19 cellular contexts compared by ENCODE assay signal in genomic region chr1:36883315-36883949, GRCh38.
DNase-seq lines count a peak whose midpoint lies in the region; ATAC-seq and TF ChIP-seq lines count a peak whose summit lies in the region.
"Had no signal": no experiment of that assay in that cellular context is flagged by ENCODE, and none has a peak within 500 bp of the region (broad histone marks: within the 10 kb centered on the region; RNA-seq: fewer than 3 reads in every experiment).

No MANE protein-coding gene starts in this region.

- no peak overlapping the region for H3T11ph ChIP-seq in H9 (ENCODE audit: low read length)

- H3K27me3 Mint-ChIP-seq in activated CD4-positive, alpha-beta T cell treated with anti-CD3 and anti-CD28 coated beads, Interleukin-2, amount 10 ng/mL, durations not matched to agents 7 days and 5 days, result no peaks in the 10 kb centered on the region
- peaks cover 3% of the 10 kb centered on the region for H3K27me3 Mint-ChIP-seq in H9 (ENCODE audit: low read depth)

- H2BK12ac ChIP-seq in H9 (ENCODE audit: insufficient read length, low read depth, low read length), result no peak overlapping the region

- H3K23me2 ChIP-seq in H9 (ENCODE audit: insufficient read length, low read depth, low read length, poor library complexity, severe bottlenecking), result no peaks in the 10 kb centered on the region

- H3K27ac ChIP-seq in H9 (ENCODE audit: insufficient read length, low read depth, low read length) (no peak overlapping the region), esophagus muscularis mucosa (replicated peaks in 1 of 4) (no peak overlapping the region), prostate gland (no peak overlapping the region), left lung (no peak overlapping the region)
- H3K27ac ChIP-seq: 22Rv1 had no signal

- H3K4me2 ChIP-seq in H9 (ENCODE audit: insufficient read depth, insufficient read length, low read length), result no peak overlapping the region

- H3K79me1 ChIP-seq in H9 (ENCODE audit: insufficient read depth, low read depth, low read length, poor library complexity, severe bottlenecking), result no peaks in the 10 kb centered on the region

- no peak overlapping the region for H4K5ac ChIP-seq in H9 (ENCODE audit: insufficient read length, low read depth, low read length)

- H3K56ac ChIP-seq in H9 (ENCODE audit: insufficient read length, low read depth, low read length), result no peak overlapping the region

- H4K91ac ChIP-seq in H9 (ENCODE audit: insufficient read length, low read depth, low read length), result no peak overlapping the region

- H3K18ac ChIP-seq in H9 (ENCODE audit: insufficient read length, low read depth, low read length), result no peak overlapping the region

- H2BK5ac ChIP-seq in H9 (ENCODE audit: insufficient read length, low read length), result no peak overlapping the region

- no peak overlapping the region for H3K4ac ChIP-seq in H9 (ENCODE audit: low read depth, low read length)

- TF ChIP-seq POLR2A in esophagus muscularis mucosa (IDR thresholded peaks at IDR 0.05; ENCODE audit: low read depth) (no peak), prostate gland (IDR thresholded peaks at IDR 0.05) (no peak)

- peak; percentile 2 for DNase-seq in activated CD4-positive, alpha-beta T cell treated with anti-CD3 and anti-CD28 coated beads, Interleukin-2, amount 10 ng/mL, durations not matched to agents 7 days and 5 days
- DNase-seq in activated CD4-positive, alpha-beta T cell treated with anti-CD3 and anti-CD28 coated beads, Interleukin-2, amount 50 U/mL, for 48 hours, result no peak
- peak; percentile 2 for DNase-seq in H9
- DNase-seq in esophagus muscularis mucosa (ENCODE audit: extremely low spot score), result peak; percentile 53
- DNase-seq in prostate gland (ENCODE audit: low spot score), result peak; percentile 0
- DNase-seq in NCI-H524 (lab: John Stamatoyannopoulos, UW), result no peak
- DNase-seq in left lung, result no peak
- no peak for DNase-seq in stimulated activated naive CD8-positive, alpha-beta T cell treated with anti-CD3 and anti-CD28 coated beads, Interleukin-15, Interleukin-2, amounts not matched to agents 100 U/mL and 50 U/mL, for 24 hours
- DNase-seq: DND-41, GDM1, HFFc6, NCI-H1048, NCI-H1436 treated with DMSO at 0.1 percent for 48 hours, NCI-H2081, NCI-H524 treated with DMSO at 0.1 percent for 48 hours, Right ventricle myocardium superior had no signal

- no peaks in the 10 kb centered on the region for H3K4me1 ChIP-seq in H9 (ENCODE audit: insufficient read depth, low read length)
- peaks cover 0 to 9% (median 0%) of the 10 kb centered on the region in 4 donors for H3K4me1 ChIP-seq in esophagus muscularis mucosa
- no peaks in the 10 kb centered on the region for H3K4me1 ChIP-seq in prostate gland (replicated peaks)
- H3K4me1 ChIP-seq in left lung, result no peaks in the 10 kb centered on the region

- H3K36me3 Mint-ChIP-seq in activated CD4-positive, alpha-beta T cell treated with anti-CD3 and anti-CD28 coated beads, Interleukin-2, amount 10 ng/mL, durations not matched to agents 7 days and 5 days (ENCODE audit: low read depth), result no peaks in the 10 kb centered on the region
- no peaks in the 10 kb centered on the region; a peak in 1 of 7 replicates for H3K36me3 Mint-ChIP-seq in H9 (ENCODE audit: insufficient read depth in 1 of 3, low read depth in 3 of 3)
- H3K36me3 Mint-ChIP-seq: CD8-positive, alpha-beta T cell had no signal

- no peak overlapping the region for H2AK5ac ChIP-seq in H9 (ENCODE audit: insufficient read length, low read length)

- H3K14ac ChIP-seq in H9 (ENCODE audit: insufficient read depth, low read length), result no peak overlapping the region

- ATAC-seq in left lung, result no peak
- no peak for ATAC-seq in stimulated activated naive CD8-positive, alpha-beta T cell treated with anti-CD3 and anti-CD28 coated beads, Interleukin-15, Interleukin-2, amounts not matched to agents 100 U/mL and 50 U/mL, for 24 hours
- ATAC-seq: CD8-positive, alpha-beta T cell had no signal

- no peak overlapping the region for H2AFZ ChIP-seq in H9 (ENCODE audit: low read length)

- no peaks in the 10 kb centered on the region for H3K4me1 Mint-ChIP-seq in activated CD4-positive, alpha-beta T cell treated with anti-CD3 and anti-CD28 coated beads, Interleukin-2, amount 10 ng/mL, durations not matched to agents 7 days and 5 days
- H3K4me1 Mint-ChIP-seq in H9, result no peaks in the 10 kb centered on the region

- intact Hi-C loops in esophagus muscularis mucosa (cut with DNase I), result no loop called here
- intact Hi-C loops in prostate gland (cut with DNase I), result no loop called here
- intact Hi-C loops in left lung (cut with DNase I), result no loop called here

- H3K27me3 ChIP-seq in H9 (ENCODE audit: insufficient read depth, low read length) (no peaks in the 10 kb centered on the region), esophagus muscularis mucosa (peaks cover 0 to 40% (median 0%) of the 10 kb centered on the region in 4 donors), prostate gland (replicated peaks; ENCODE audit: insufficient read depth) (no peaks in the 10 kb centered on the region), left lung (peaks cover 0 to 2% of the 10 kb centered on the region in 2 donors)

- H4K20me1 ChIP-seq in H9 (ENCODE audit: control insufficient read depth, insufficient read depth, insufficient read length), result no peaks in the 10 kb centered on the region

- H3K9me3 Mint-ChIP-seq in activated CD4-positive, alpha-beta T cell treated with anti-CD3 and anti-CD28 coated beads, Interleukin-2, amount 10 ng/mL, durations not matched to agents 7 days and 5 days, result no peaks in the 10 kb centered on the region
- no peaks in the 10 kb centered on the region for H3K9me3 Mint-ChIP-seq in H9
- H3K9me3 Mint-ChIP-seq: CD8-positive, alpha-beta T cell had no signal

- no peak overlapping the region for H2BK20ac ChIP-seq in H9 (ENCODE audit: low read depth, low read length, poor library complexity, severe bottlenecking)

- CTCF ChIA-PET in activated CD4-positive, alpha-beta T cell treated with anti-CD3 and anti-CD28 coated beads, Interleukin-2, amount 10 ng/mL, durations not matched to agents 7 days and 5 days (lab: Charles Lee), result interaction anchor here (0.6 kb wide), 1 partner anchor 1641 kb away, joined by 4 read pairs; no protein-coding TSS in a partner anchor

- TF ChIP-seq EP300 in esophagus muscularis mucosa (IDR thresholded peaks at IDR 0.05), result no peak

- no peak overlapping the region for H2BK15ac ChIP-seq in H9 (ENCODE audit: low read depth, low read length)

- TF ChIP-seq CTCF in H9 (conservative IDR thresholded peaks at IDR 0.05) (no peak), esophagus muscularis mucosa (IDR thresholded peaks at IDR 0.05) (no peak), prostate gland (IDR thresholded peaks at IDR 0.05) (no peak), left lung (IDR thresholded peaks at IDR 0.05) (no peak)

- H4K8ac ChIP-seq in H9 (replicated peaks; ENCODE audit: insufficient read length, low read depth, low read length), result no peak overlapping the region

- no peak overlapping the region for H3K27ac Mint-ChIP-seq in activated CD4-positive, alpha-beta T cell treated with anti-CD3 and anti-CD28 coated beads, Interleukin-2, amount 10 ng/mL, durations not matched to agents 7 days and 5 days
- H3K27ac Mint-ChIP-seq in H9, result no peak overlapping the region; a peak in 1 of 7 replicates
- H3K27ac Mint-ChIP-seq: CD8-positive, alpha-beta T cell; HFFc6 had no signal

- peaks cover 0 to 4% (median 0%) of the 10 kb centered on the region in 4 donors for H3K36me3 ChIP-seq in esophagus muscularis mucosa
- H3K36me3 ChIP-seq in prostate gland, result no peaks in the 10 kb centered on the region
- no peaks in the 10 kb centered on the region for H3K36me3 ChIP-seq in left lung

- H3K79me2 ChIP-seq in H9 (ENCODE audit: insufficient read depth, low read length), result no peaks in the 10 kb centered on the region

- H3K9me3 ChIP-seq in H9 (ENCODE audit: control insufficient read depth, low read depth, low read length) (no peaks in the 10 kb centered on the region), esophagus muscularis mucosa (no peaks in the 10 kb centered on the region), prostate gland (no peaks in the 10 kb centered on the region), left lung (no peaks in the 10 kb centered on the region)

- WGBS in H9 (ENCODE audit: extremely low coverage, insufficient read length, low lambda C conversion rate), result no CpG with 5 or more reads among the region's 3 CpGs
- WGBS in esophagus muscularis mucosa, result 100% methylated on average over 1 of the region's 3 CpGs
- WGBS in prostate gland, result 94% methylated on average over 2 of the region's 3 CpGs

- H3K4me3 Mint-ChIP-seq in activated CD4-positive, alpha-beta T cell treated with anti-CD3 and anti-CD28 coated beads, Interleukin-2, amount 10 ng/mL, durations not matched to agents 7 days and 5 days, result no peak overlapping the region
- no peak overlapping the region for H3K4me3 Mint-ChIP-seq in H9
- H3K4me3 Mint-ChIP-seq: CD8-positive, alpha-beta T cell; HFFc6 had no signal

- H3K4me3 ChIP-seq in esophagus muscularis mucosa (no peak overlapping the region), prostate gland (no peak overlapping the region), left lung (no peak overlapping the region)
- H3K4me3 ChIP-seq: GM12878 had no signal

- H3K9ac ChIP-seq in H9 (ENCODE audit: extremely low read depth, insufficient read length, low read length), result no peak overlapping the region

- H2BK120ac ChIP-seq in H9 (ENCODE audit: low read depth, low read length, poor library complexity, severe bottlenecking), result no peak overlapping the region

- H3K23ac ChIP-seq in H9 (ENCODE audit: insufficient read length, low read depth, low read length), result no peak overlapping the region

- POLR2A ChIA-PET in activated CD4-positive, alpha-beta T cell treated with anti-CD3 and anti-CD28 coated beads, Interleukin-2, amount 10 ng/mL, durations not matched to agents 7 days and 5 days (lab: Charles Lee), result no interaction called here

Comparison
In these comparisons a context has a peak if more than half of its experiments do, and no peak if none do; other contexts are left out.
1. DNase-seq: peak in activated CD4-positive, alpha-beta T cell treated with anti-CD3 and anti-CD28 coated beads, Interleukin-2, amount 10 ng/mL, durations not matched to agents 7 days and 5 days (single experiment), H9 (single experiment), esophagus muscularis mucosa (single experiment) and prostate gland (single experiment); none in activated CD4-positive, alpha-beta T cell treated with anti-CD3 and anti-CD28 coated beads, Interleukin-2, amount 50 U/mL, for 48 hours (0 of 2), NCI-H524 (0 of 2), left lung (0 of 2) and stimulated activated naive CD8-positive, alpha-beta T cell treated with anti-CD3 and anti-CD28 coated beads, Interleukin-15, Interleukin-2, amounts not matched to agents 100 U/mL and 50 U/mL, for 24 hours (single experiment).